ENCODE assay signal across 8 cellular contexts in genomic region chr22:30301995-30302809, GRCh38. TPM values are rescaled to one million over a fixed set of nuclear protein-coding genes. Genes with fewer than 3 reads are reported as not detected.
DNase-seq lines count a peak whose midpoint lies in the region; ATAC-seq lines count a peak whose summit lies in the region.

No MANE protein-coding gene starts in this region.

- no peaks in the 10 kb centered on the region for H3K9me3 ChIP-seq in thymus (ENCODE audit: control insufficient read depth)

- CTCF ChIA-PET in activated naive CD4-positive, alpha-beta T cell treated with anti-CD3 and anti-CD28 coated beads, Interleukin-2, amount 10 ng/mL, durations not matched to agents 7 days and 5 days (lab: Charles Lee) = interaction anchor here (0.6 to 6.7 kb wide), 6 partner anchors 12 to 124 kb away, joined by 3 to 57 read pairs (median 4); partner anchors contain the start of genes CASTOR1 and RNF215

- no peak overlapping the region for H3K4me3 ChIP-seq in thymus (ENCODE audit: low read length)

- peak overlapping the region; percentile 19 for H3K4me3 Mint-ChIP-seq in activated naive CD4-positive, alpha-beta T cell treated with anti-CD3 and anti-CD28 coated beads, Interleukin-2, amount 10 ng/mL, durations not matched to agents 7 days and 5 days

- peak overlapping the region; percentile 96 for H3K27ac Mint-ChIP-seq in activated naive CD4-positive, alpha-beta T cell treated with anti-CD3 and anti-CD28 coated beads, Interleukin-2, amount 10 ng/mL, durations not matched to agents 7 days and 5 days

- DNase-seq in activated naive CD4-positive, alpha-beta T cell treated with anti-CD3 and anti-CD28 coated beads, Interleukin-2, amount 10 ng/mL, durations not matched to agents 7 days and 5 days = no peak
- no peak for DNase-seq in activated naive CD4-positive, alpha-beta T cell (lab: John Stamatoyannopoulos, UW)
- DNase-seq in NCI-H2227 treated with DMSO at 0.1 percent for 48 hours (lab: John Stamatoyannopoulos, UW) (no peak), SK-N-DZ (ENCODE audit: low spot score) (no peak)

- H3K36me3 Mint-ChIP-seq in activated naive CD4-positive, alpha-beta T cell treated with anti-CD3 and anti-CD28 coated beads, Interleukin-2, amount 10 ng/mL, durations not matched to agents 7 days and 5 days = peaks cover 68% of the 10 kb centered on the region

- peaks cover 65% of the 10 kb centered on the region for H3K4me1 ChIP-seq in thymus (ENCODE audit: control insufficient read depth, insufficient read depth, low read length)

- H3K27me3 ChIP-seq in layer of hippocampus (ENCODE audit: control insufficient read depth, insufficient read depth, low read length) = no peaks in the 10 kb centered on the region
- H3K27me3 ChIP-seq in thymus (ENCODE audit: control insufficient read depth, insufficient read depth) = no peaks in the 10 kb centered on the region

- peak overlapping the region; percentile 10 for H3K27ac ChIP-seq in adipose tissue (ENCODE audit: low read depth, low read length)
- H3K27ac ChIP-seq in layer of hippocampus (ENCODE audit: low read depth, low read length) = peak overlapping the region; percentile 75
- H3K27ac ChIP-seq in thymus (ENCODE audit: low read depth) = peak overlapping the region; percentile 69

- no peak for ATAC-seq in GM21619 (IDR thresholded peaks at IDR 0.05; ENCODE audit: unreplicated experiment)

- H3K9me3 Mint-ChIP-seq in activated naive CD4-positive, alpha-beta T cell treated with anti-CD3 and anti-CD28 coated beads, Interleukin-2, amount 10 ng/mL, durations not matched to agents 7 days and 5 days = no peaks in the 10 kb centered on the region

- peaks cover 20% of the 10 kb centered on the region for H3K36me3 ChIP-seq in thymus (ENCODE audit: control insufficient read depth, insufficient read depth)

- H3K27me3 Mint-ChIP-seq in activated naive CD4-positive, alpha-beta T cell treated with anti-CD3 and anti-CD28 coated beads, Interleukin-2, amount 10 ng/mL, durations not matched to agents 7 days and 5 days = no peaks in the 10 kb centered on the region

- H3K4me1 Mint-ChIP-seq in activated naive CD4-positive, alpha-beta T cell treated with anti-CD3 and anti-CD28 coated beads, Interleukin-2, amount 10 ng/mL, durations not matched to agents 7 days and 5 days = peaks cover 97% of the 10 kb centered on the region

- WGBS in adipose tissue, 3 donors = 25 to 57% (median 30%) methylated on average over 9 of the region's 9 CpGs
- WGBS in thymus = 36% methylated on average over 9 of the region's 9 CpGs

RNA-seq across cellular contexts. Expression of gene CASTOR1, which starts 12.9 kb away (rescaled TPM):
- 10 to 100 TPM in 2 of 3 donors, 1 to 10 TPM in 1; 8.7 to 27.3 (median 19.3) TPM for polyA plus RNA-seq in adipose tissue
- 19.6 TPM for polyA plus RNA-seq in thymus
- 3.2 and 4.1 TPM in 2 replicates for polyA plus RNA-seq in SK-N-DZ (2014; cell fraction: cytosol; rRNA removed)
- 7.9 and 11.9 TPM in 2 replicates for polyA plus RNA-seq in SK-N-DZ (2014; cell fraction: nucleus; rRNA removed)

RNA-seq across cellular contexts. Expression of gene TBC1D10A, which starts 24.5 kb away (rescaled TPM):
- polyA plus RNA-seq in adipose tissue = 10 to 100 TPM; 10.8 to 33.3 (median 17.8) TPM
- polyA plus RNA-seq in thymus = 39.0 TPM
- 11.4 and 12.7 TPM in 2 replicates for polyA plus RNA-seq in SK-N-DZ (2014; cell fraction: cytosol; rRNA removed)
- 17.1 and 20.8 TPM in 2 replicates for polyA plus RNA-seq in SK-N-DZ (2014; cell fraction: nucleus; rRNA removed)

RNA-seq across cellular contexts. Expression of gene OSM, which starts 35.6 kb away (rescaled TPM):
- polyA plus RNA-seq in adipose tissue (10 to 100 TPM in 1 of 3 donors, 1 to 10 TPM in 1, under 1 TPM in 1; 0.45 to 14.7 (median 7.7) TPM), thymus (6.0 TPM)
- polyA plus RNA-seq in SK-N-DZ (2014; cell fraction: cytosol; rRNA removed) = not detected in 2 replicates
- not detected in 2 replicates for polyA plus RNA-seq in SK-N-DZ (2014; cell fraction: nucleus; rRNA removed)

RNA-seq across cellular contexts. Expression of gene SF3A1, which starts 54.5 kb away (rescaled TPM):
- polyA plus RNA-seq in adipose tissue = 10 to 100 TPM; 22.8 to 34.7 (median 24.9) TPM
- polyA plus RNA-seq in thymus = 25.7 TPM
- polyA plus RNA-seq in SK-N-DZ (2014; cell fraction: cytosol; rRNA removed) = 17.6 and 31.0 TPM in 2 replicates
- 21.7 and 101 TPM in 2 replicates for polyA plus RNA-seq in SK-N-DZ (2014; cell fraction: nucleus; rRNA removed)

RNA-seq across cellular contexts. Expression of gene CCDC157, which starts 54.6 kb away (rescaled TPM):
- 1 to 10 TPM; 1.3 to 1.5 (median 1.5) TPM for polyA plus RNA-seq in adipose tissue
- 3.2 TPM for polyA plus RNA-seq in thymus
- 7.2 and 8.6 TPM in 2 replicates for polyA plus RNA-seq in SK-N-DZ (2014; cell fraction: cytosol; rRNA removed)
- 6.6 and 6.7 TPM in 2 replicates for polyA plus RNA-seq in SK-N-DZ (2014; cell fraction: nucleus; rRNA removed)

Comparison
In these comparisons a context has a peak if more than half of its experiments do, and no peak if none do; other contexts are left out.
1. H3K27ac ChIP-seq: peak in every context shown above with its lines; median percentile 75 in layer of hippocampus; 69 in thymus; 10 in adipose tissue.